ENCODE assay signal across 8 cellular contexts in the genomic region with DNA sequence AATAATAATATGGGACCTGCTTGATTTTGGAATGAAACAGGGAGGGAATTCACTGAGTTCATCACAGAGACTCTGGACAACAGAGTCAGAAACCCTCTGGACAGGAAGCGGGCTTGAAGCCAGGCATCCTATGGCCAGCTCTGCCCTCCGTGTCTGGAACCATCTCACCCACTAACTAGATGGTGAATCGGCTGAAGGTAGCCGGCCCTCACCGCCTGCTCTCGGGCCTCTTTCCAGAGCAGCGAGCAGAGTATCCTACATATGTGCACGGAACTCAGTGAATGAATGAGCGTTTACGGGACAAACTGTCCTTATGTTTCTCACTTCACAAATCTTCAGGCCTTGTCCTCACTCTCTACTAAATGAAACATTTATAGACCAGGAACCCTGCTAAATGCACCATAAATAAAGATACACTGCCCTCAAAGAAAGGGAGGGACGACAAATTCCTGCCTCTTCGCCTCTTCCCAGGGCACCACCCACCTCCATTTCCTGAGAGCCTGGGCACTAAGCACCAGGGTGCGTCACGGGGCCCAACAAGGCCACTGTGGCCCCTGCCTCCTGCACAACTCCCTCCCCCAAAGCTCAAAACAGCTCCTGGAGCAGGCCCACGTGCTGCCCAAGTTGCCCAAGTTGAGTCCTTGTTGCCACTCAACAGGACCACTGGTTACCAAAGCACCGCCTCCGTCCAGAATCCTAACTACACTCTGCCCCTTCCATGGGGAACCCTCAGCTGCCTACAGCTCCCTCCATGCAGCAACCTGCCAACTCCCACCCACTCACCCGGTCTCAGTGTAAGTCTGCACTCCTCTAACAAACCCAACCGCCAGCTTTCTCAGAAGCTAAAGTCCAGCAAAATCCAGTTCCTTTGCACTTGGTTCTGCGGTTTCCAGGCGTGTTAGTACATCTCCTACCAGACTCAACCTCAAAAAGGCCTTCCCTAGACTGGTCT. TPM values are rescaled to one million over a fixed set of nuclear protein-coding genes. Genes with fewer than 3 reads are reported as not detected.
A peak's percentile ranks its signal among the peaks of the same experiment; 100 is the strongest.
DNase-seq lines count a peak whose midpoint lies in the region; ATAC-seq and TF ChIP-seq lines count a peak whose summit lies in the region.

No MANE protein-coding gene starts in this region.

- H4K20me1 ChIP-seq in SK-N-SH (ENCODE audit: insufficient read depth) (no peaks in the 10 kb centered on the region), hepatocyte (ENCODE audit: insufficient read depth, poor library complexity, severe bottlenecking) (peaks cover 2% of the 10 kb centered on the region)

- 0 out of 2 replicates have a peak overlapping the region, but pooled peaks have one; percentile 96 for H3K4me2 ChIP-seq in SK-N-SH
- peak overlapping the region; percentile 91 for H3K4me2 ChIP-seq in hepatocyte

- H3K27ac ChIP-seq in SK-N-SH (ENCODE audit: low read depth in 2 of 2, low read length in 1 of 2): no peak overlapping the region; a peak in 1 of 4 replicates
- H3K27ac ChIP-seq in hepatocyte: no peak overlapping the region
- H3K27ac ChIP-seq in brain microvascular endothelial cell: no peak overlapping the region

- no peak for TF ChIP-seq EP300 in SK-N-SH (IDR thresholded peaks at IDR 0.05; ENCODE audit: borderline replicate concordance in 1 of 2, low read depth in 1 of 2, low read length in 1 of 2)

- no peaks in the 10 kb centered on the region for H3K9me3 Mint-ChIP-seq in stimulated activated effector memory CD8-positive, alpha-beta T cell treated with anti-CD3 and anti-CD28 coated beads, Interleukin-12 subunit alpha, Interleukin-12 subunit beta, amount 100 ng/mL, for 72 hours

- H3K4me3 ChIP-seq in SK-N-SH (ENCODE audit: low read depth in 2 of 2, low read length in 1 of 2) (peak overlapping the region in 1 of 2 experiments; percentile 76; a peak in 3 of 4 replicates), hepatocyte (peak overlapping the region; percentile 99), brain microvascular endothelial cell (ENCODE audit: low read depth, low read length) (no peak overlapping the region)

- H3K27ac Mint-ChIP-seq in stimulated activated effector memory CD8-positive, alpha-beta T cell treated with anti-CD3 and anti-CD28 coated beads, Interleukin-12 subunit alpha, Interleukin-12 subunit beta, amount 100 ng/mL, for 72 hours: no peak overlapping the region

- H3K27me3 ChIP-seq in SK-N-SH (ENCODE audit: insufficient read depth): no peaks in the 10 kb centered on the region
- H3K27me3 ChIP-seq in hepatocyte: no peaks in the 10 kb centered on the region
- H3K27me3 ChIP-seq in brain microvascular endothelial cell (replicated peaks): no peaks in the 10 kb centered on the region

- TF ChIP-seq POLR2A in GM18505 (IDR thresholded peaks at IDR 0.05; ENCODE audit: borderline replicate concordance, extremely low read depth, insufficient read depth, insufficient read length): no peak

- no peaks in the 10 kb centered on the region for H3K9me2 ChIP-seq in SK-N-SH
- no peaks in the 10 kb centered on the region for H3K9me2 ChIP-seq in hepatocyte (replicated peaks; ENCODE audit: insufficient read depth)

- TF ChIP-seq CTCF in SK-N-SH (IDR thresholded peaks at IDR 0.05) (no peak), hepatocyte (IDR thresholded peaks at IDR 0.05; ENCODE audit: poor library complexity) (no peak), brain microvascular endothelial cell (IDR thresholded peaks at IDR 0.05; ENCODE audit: low read depth, low read length, missing control alignments) (no peak)

- H3K9me3 ChIP-seq in SK-N-SH (no peaks in the 10 kb centered on the region), hepatocyte (ENCODE audit: low read depth) (no peaks in the 10 kb centered on the region)

- H3K4me1 Mint-ChIP-seq in stimulated activated effector memory CD8-positive, alpha-beta T cell treated with anti-CD3 and anti-CD28 coated beads, Interleukin-12 subunit alpha, Interleukin-12 subunit beta, amount 100 ng/mL, for 72 hours: peaks cover 22% of the 10 kb centered on the region

- ATAC-seq in SK-N-SH treated with all-trans-retinoic acid at 6 μM for 48 hours: no peak
- ATAC-seq in stimulated activated effector memory CD8-positive, alpha-beta T cell treated with anti-CD3 and anti-CD28 coated beads, Interleukin-12 subunit alpha, Interleukin-12 subunit beta, amount 100 ng/mL, for 72 hours: no peak
- no peak for ATAC-seq in GM18505 (IDR thresholded peaks at IDR 0.05; ENCODE audit: unreplicated experiment)

- CTCF ChIA-PET in SK-N-SH (lab: Yijun Ruan, JAX): interaction anchor here (2.2 to 8.8 kb wide), 4 partner anchors 110 to 143 kb away, joined by 9 to 99 read pairs (median 34); partner anchors contain the start of gene RPL31

- no peak for TF ChIP-seq RAD21 in SK-N-SH (IDR thresholded peaks at IDR 0.05; ENCODE audit: low read length)

- no peak overlapping the region for H3K9ac ChIP-seq in SK-N-SH

- no peaks in the 10 kb centered on the region for H3F3A ChIP-seq in SK-N-SH (replicated peaks; ENCODE audit: insufficient read depth)

- DNase-seq in SK-N-SH: no peak
- DNase-seq in UCSD-AML1 (lab: John Stamatoyannopoulos, UW; ENCODE audit: unreplicated experiment): peak; percentile 51
- peak; percentile 30 for DNase-seq in hepatocyte (ENCODE audit: low spot score)
- DNase-seq in stimulated activated effector memory CD8-positive, alpha-beta T cell treated with anti-CD3 and anti-CD28 coated beads, Interleukin-12 subunit alpha, Interleukin-12 subunit beta, amount 100 ng/mL, for 72 hours (ENCODE audit: low spot score in 2 of 2): no peak
- DNase-seq in amygdala (lab: John Stamatoyannopoulos, UW): no peak
- DNase-seq in brain microvascular endothelial cell: no peak

- 72% methylated on average over 18 of the region's 21 CpGs for WGBS in SK-N-SH (ENCODE audit: low lambda C conversion rate)
- WGBS in hepatocyte (ENCODE audit: low lambda C conversion rate, missing lambda C conversion rate): 84% methylated on average over 20 of the region's 21 CpGs

- H3K36me3 Mint-ChIP-seq in stimulated activated effector memory CD8-positive, alpha-beta T cell treated with anti-CD3 and anti-CD28 coated beads, Interleukin-12 subunit alpha, Interleukin-12 subunit beta, amount 100 ng/mL, for 72 hours: no peaks in the 10 kb centered on the region

- H3K4me3 Mint-ChIP-seq in stimulated activated effector memory CD8-positive, alpha-beta T cell treated with anti-CD3 and anti-CD28 coated beads, Interleukin-12 subunit alpha, Interleukin-12 subunit beta, amount 100 ng/mL, for 72 hours: peak overlapping the region; percentile 70

- H3K79me2 ChIP-seq in SK-N-SH (ENCODE audit: insufficient read depth) (no peaks in the 10 kb centered on the region), hepatocyte (peaks cover 49% of the 10 kb centered on the region)

- POLR2A ChIA-PET in SK-N-SH (lab: Yijun Ruan, JAX): interaction anchor here (0.7 to 1.7 kb wide), 3 partner anchors 9 to 161 kb away, joined by 3 to 4 read pairs (median 3); no protein-coding TSS in a partner anchor

- H3K36me3 ChIP-seq in SK-N-SH (replicated peaks in 1 of 2; ENCODE audit: control insufficient read depth in 1 of 2, insufficient read depth in 2 of 2, low read length in 1 of 2) (no peaks in the 10 kb centered on the region), hepatocyte (replicated peaks; ENCODE audit: insufficient read depth, low read depth) (no peaks in the 10 kb centered on the region), brain microvascular endothelial cell (replicated peaks) (no peaks in the 10 kb centered on the region)

- H3K4me1 ChIP-seq in SK-N-SH (ENCODE audit: control insufficient read depth in 1 of 2, insufficient read depth in 2 of 2, low read depth in 1 of 2, low read length in 1 of 2) (peaks cover 0 to 32% of the 10 kb centered on the region in 2 experiments; a peak in 2 of 4 replicates), hepatocyte (ENCODE audit: insufficient read depth) (peaks cover 19% of the 10 kb centered on the region)

- in situ Hi-C loops in brain microvascular endothelial cell (cut with HindIII; ENCODE audit: low pct_ligation_motif_present, low sequenced_read_pairs): no loop called here

- H2AFZ ChIP-seq in SK-N-SH (ENCODE audit: low read depth) (no peak overlapping the region), hepatocyte (no peak overlapping the region)

TF ChIP-seq in SK-N-SH, 30 proteins besides CTCF, POLR2A, EP300 and RAD21 (continues in another document):
- TF ChIP-seq YY1 (IDR thresholded peaks at IDR 0.05; ENCODE audit: low read depth) (no peak), NFIC (IDR thresholded peaks at IDR 0.05; ENCODE audit: borderline replicate concordance) (no peak), MEF2A (IDR thresholded peaks at IDR 0.05; ENCODE audit: borderline replicate concordance, low read depth) (no peak), RXRA (IDR thresholded peaks at IDR 0.05; ENCODE audit: borderline replicate concordance, low read depth) (no peak), POLR2AphosphoS5 (IDR thresholded peaks at IDR 0.05; ENCODE audit: low read depth, low read length) (no peak), RCOR1 (IDR thresholded peaks at IDR 0.05; ENCODE audit: low read length) (no peak), ELF1 (IDR thresholded peaks at IDR 0.05) (no peak), TAF1 (IDR thresholded peaks at IDR 0.05; ENCODE audit: borderline replicate concordance, low read depth, low read length) (no peak), GATA2 (CRISPR knock-in tag; IDR thresholded peaks at IDR 0.05) (no peak)

TF ChIP-seq in SK-N-SH treated with all-trans-retinoic acid at 6 μM for 48 hours, 23 proteins besides CTCF, POLR2A, EP300 and RAD21 (continues in another document):
- TF ChIP-seq CSDC2 (CRISPR knock-in tag; IDR thresholded peaks at IDR 0.05) (no peak), ZFP30 (CRISPR knock-in tag; IDR thresholded peaks at IDR 0.05) (no peak), ZNF70 (CRISPR knock-in tag; IDR thresholded peaks at IDR 0.05) (no peak)
- TF ChIP-seq, protein P1, sequence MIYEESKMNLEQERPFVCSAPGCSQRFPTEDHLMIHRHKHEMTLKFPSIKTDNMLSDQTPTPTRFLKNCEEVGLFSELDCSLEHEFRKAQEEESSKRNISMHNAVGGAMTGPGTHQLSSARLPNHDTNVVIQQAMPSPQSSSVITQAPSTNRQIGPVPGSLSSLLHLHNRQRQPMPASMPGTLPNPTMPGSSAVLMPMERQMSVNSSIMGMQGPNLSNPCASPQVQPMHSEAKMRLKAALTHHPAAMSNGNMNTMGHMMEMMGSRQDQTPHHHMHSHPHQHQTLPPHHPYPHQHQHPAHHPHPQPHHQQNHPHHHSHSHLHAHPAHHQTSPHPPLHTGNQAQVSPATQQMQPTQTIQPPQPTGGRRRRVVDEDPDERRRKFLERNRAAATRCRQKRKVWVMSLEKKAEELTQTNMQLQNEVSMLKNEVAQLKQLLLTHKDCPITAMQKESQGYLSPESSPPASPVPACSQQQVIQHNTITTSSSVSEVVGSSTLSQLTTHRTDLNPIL (CRISPR knock-in tag; IDR thresholded peaks at IDR 0.05; ENCODE audit: low read depth): no peak

RNA-seq across cellular contexts. Expression of gene TBC1D8, which starts 1.7 kb away (rescaled TPM):
- 5.3 and 7.0 TPM in 2 replicates for polyA plus RNA-seq in SK-N-SH (2012; rRNA removed)
- 1.9 and 2.9 TPM in 2 replicates for polyA plus RNA-seq in SK-N-SH (2012; cell fraction: cytosol; rRNA removed)
- 18.3 and 25.3 TPM in 2 replicates for polyA plus RNA-seq in SK-N-SH (2012; cell fraction: nucleus; rRNA removed)
- 15.8 and 18.7 TPM in 2 replicates for total RNA-seq in hepatocyte
- 10.1 and 17.9 TPM in 2 replicates for polyA plus RNA-seq in hepatocyte

Comparison
In these comparisons a context has a peak if more than half of its experiments do, and no peak if none do; other contexts are left out.
1. DNase-seq: peak in UCSD-AML1 (single experiment) and hepatocyte (single experiment); none in SK-N-SH (single experiment), stimulated activated effector memory CD8-positive, alpha-beta T cell treated with anti-CD3 and anti-CD28 coated beads, Interleukin-12 subunit alpha, Interleukin-12 subunit beta, amount 100 ng/mL, for 72 hours (0 of 2), amygdala (0 of 56) and brain microvascular endothelial cell (single experiment).